Comparison of ENCODE assay signal across 1 cellular context in the genomic region with DNA sequence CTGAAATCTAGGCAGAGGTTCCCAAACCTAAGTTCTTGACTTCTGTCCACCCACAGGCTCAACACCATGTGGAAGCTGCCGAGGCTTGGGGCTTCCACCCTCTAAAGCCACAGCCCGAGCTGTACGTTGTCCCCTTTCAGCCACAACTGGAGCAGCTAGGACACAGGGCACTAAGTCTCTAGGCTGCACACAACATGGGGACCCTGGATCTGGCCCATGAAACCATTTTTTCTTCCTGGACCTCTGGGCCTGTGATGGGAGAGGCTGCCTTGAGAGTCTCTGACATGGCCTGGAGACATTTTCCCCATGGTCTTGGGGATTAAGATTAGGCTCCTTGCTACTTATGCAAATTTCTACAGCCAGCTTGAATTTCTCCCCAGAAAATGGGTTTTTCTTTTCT.
TF ChIP-seq lines count a peak whose summit lies in the region.

No MANE protein-coding gene starts in this region.

TF ChIP-seq in K562, 482 proteins besides CTCF, POLR2A, EP300 and RAD21 (continued from another document):
- TF ChIP-seq, protein P1, sequence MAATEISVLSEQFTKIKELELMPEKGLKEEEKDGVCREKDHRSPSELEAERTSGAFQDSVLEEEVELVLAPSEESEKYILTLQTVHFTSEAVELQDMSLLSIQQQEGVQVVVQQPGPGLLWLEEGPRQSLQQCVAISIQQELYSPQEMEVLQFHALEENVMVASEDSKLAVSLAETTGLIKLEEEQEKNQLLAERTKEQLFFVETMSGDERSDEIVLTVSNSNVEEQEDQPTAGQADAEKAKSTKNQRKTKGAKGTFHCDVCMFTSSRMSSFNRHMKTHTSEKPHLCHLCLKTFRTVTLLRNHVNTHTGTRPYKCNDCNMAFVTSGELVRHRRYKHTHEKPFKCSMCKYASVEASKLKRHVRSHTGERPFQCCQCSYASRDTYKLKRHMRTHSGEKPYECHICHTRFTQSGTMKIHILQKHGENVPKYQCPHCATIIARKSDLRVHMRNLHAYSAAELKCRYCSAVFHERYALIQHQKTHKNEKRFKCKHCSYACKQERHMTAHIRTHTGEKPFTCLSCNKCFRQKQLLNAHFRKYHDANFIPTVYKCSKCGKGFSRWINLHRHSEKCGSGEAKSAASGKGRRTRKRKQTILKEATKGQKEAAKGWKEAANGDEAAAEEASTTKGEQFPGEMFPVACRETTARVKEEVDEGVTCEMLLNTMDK (IDR thresholded peaks at IDR 0.05; ENCODE audit: borderline replicate concordance, insufficient read depth, low read depth, low read length, poor library complexity, severe bottlenecking) = no peak
- TF ChIP-seq ZNF124 (CRISPR knock-in tag; IDR thresholded peaks at IDR 0.05) = peak; percentile 68; the same call in 1 of the 2 replicates
- TF ChIP-seq ZNF354B (CRISPR knock-in tag; IDR thresholded peaks at IDR 0.05) = 0 out of 2 replicates have a peak, but pooled peaks have one; percentile 7
